In the genomic region with DNA sequence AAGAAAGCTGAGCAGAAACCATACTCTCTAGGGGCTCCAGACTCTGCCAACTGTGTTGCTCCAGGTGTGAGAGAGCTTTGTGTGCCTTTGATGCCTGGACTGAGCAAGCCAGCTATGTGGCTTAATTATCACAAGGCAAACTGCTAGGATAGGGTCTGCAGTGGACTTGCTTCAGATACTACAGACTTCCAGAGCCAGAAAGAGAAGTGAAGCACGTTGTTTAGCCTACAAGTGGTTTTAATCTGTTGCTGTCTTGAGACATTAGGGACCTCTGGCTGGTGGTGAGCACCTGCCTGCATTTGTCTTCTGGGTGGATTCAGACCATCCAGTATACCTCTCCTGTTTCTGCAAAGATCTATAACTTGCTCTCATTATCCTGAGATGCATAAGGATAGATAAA, we compare ENCODE assay signal across 22 cellular contexts.
"Had no signal": no experiment of that assay in that cellular context is flagged by ENCODE, and none has a peak within 500 bp of the region (broad histone marks: within the 10 kb centered on the region; RNA-seq: fewer than 3 reads in every experiment).

No MANE protein-coding gene starts in this region.

- ATAC-seq: gastroesophageal sphincter; left lobe of liver; naive thymus-derived CD4-positive, alpha-beta T cell; psoas muscle; right lobe of liver; stimulated activated effector memory CD8-positive, alpha-beta T cell treated with anti-CD3 and anti-CD28 coated beads, Interleukin-12 subunit alpha, Interleukin-12 subunit beta, amount 100 ng/mL, for 72 hours; stimulated activated naive CD8-positive, alpha-beta T cell treated with anti-CD3 and anti-CD28 coated beads, Interleukin-15, Interleukin-2, amounts not matched to agents 100 U/mL and 50 U/mL, for 24 hours had no signal

- H3K27me3 ChIP-seq: gastroesophageal sphincter, neutrophil, right lobe of liver, tibial artery, upper lobe of left lung, uterus had no signal

- H3K27ac ChIP-seq: epithelial cell of prostate, esophagus squamous epithelium, gastroesophageal sphincter, neutrophil, psoas muscle, right lobe of liver, tibial artery, upper lobe of left lung, uterus had no signal

- H3K4me1 ChIP-seq: esophagus squamous epithelium, right lobe of liver, upper lobe of left lung, uterus had no signal

- H3K4me3 ChIP-seq: esophagus squamous epithelium, gastroesophageal sphincter, psoas muscle, right lobe of liver, tibial artery, upper lobe of left lung, uterus had no signal

- H3K9me3 ChIP-seq: esophagus squamous epithelium, gastroesophageal sphincter, neutrophil, psoas muscle, right lobe of liver, tibial artery, upper lobe of left lung, uterus had no signal

- H3K36me3 ChIP-seq: esophagus squamous epithelium, gastroesophageal sphincter, neutrophil, right lobe of liver, tibial artery, upper lobe of left lung, uterus had no signal

- DNase-seq: effector memory CD4-positive, alpha-beta T cell; esophagus squamous epithelium; foreskin fibroblast; glutamatergic neuron; islet precursor cell; mammary epithelial cell; naive thymus-derived CD4-positive, alpha-beta T cell; nephron progenitor cell; psoas muscle; retina; right lobe of liver; stimulated activated CD4-positive, alpha-beta T cell treated with anti-CD3 and anti-CD28 coated beads, Interleukin-4, amount 100 ng/mL, for 1 hour; stimulated activated CD8-positive, alpha-beta memory T cell treated with anti-CD3 and anti-CD28 coated beads, Interleukin-4, amount 100 ng/mL, for 48 hours; stimulated activated naive CD8-positive, alpha-beta T cell treated with anti-CD3 and anti-CD28 coated beads, Interleukin-15, Interleukin-2, amounts not matched to agents 100 U/mL and 50 U/mL, for 24 hours; tibial artery; upper lobe of left lung; uterus had no signal
